9 cellular contexts compared by ENCODE assay signal in the genomic region with DNA sequence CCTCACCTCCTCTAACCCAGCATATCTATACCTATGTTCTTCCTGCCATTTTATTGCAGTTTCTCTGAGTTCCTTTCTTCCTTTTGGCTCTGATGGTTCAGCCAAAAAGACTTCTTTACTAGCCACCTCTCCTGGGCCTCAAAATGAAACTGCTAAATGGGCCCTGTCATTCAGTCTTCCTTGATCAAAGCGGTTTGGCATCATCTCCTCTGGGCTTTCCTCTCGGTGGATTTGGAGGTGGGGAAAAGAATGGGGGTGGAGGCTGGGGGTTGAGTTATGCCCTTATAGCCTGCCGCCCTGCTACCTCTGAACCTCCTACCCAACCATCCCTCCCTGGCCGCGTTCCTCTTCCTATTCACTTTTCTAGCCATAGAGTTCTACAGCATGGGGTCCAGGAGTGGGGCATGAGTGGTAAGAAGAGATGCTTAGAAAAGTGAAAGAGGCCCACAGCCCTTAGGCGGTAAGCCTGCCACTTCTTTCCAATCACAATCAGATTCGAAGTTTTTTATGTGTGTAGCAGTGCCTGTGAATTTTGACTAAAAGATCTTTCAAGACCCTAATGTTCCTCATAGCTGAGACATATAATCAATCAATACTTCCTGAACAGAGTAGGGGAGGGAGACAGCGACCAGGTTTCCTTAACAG. TPM values are rescaled to one million over a fixed set of nuclear protein-coding genes. Genes with fewer than 3 reads are reported as not detected.
A peak's percentile ranks its signal among the peaks of the same experiment; 100 is the strongest.
DNase-seq lines count a peak whose midpoint lies in the region; ATAC-seq, FAIRE-seq and TF ChIP-seq lines count a peak whose summit lies in the region.
"Had no signal": no experiment of that assay in that cellular context is flagged by ENCODE, and none has a peak within 500 bp of the region (broad histone marks: within the 10 kb centered on the region; RNA-seq: fewer than 3 reads in every experiment).

No MANE protein-coding gene starts in this region.

- TF ChIP-seq CTCF in heart left ventricle (IDR thresholded peaks at IDR 0.05) (no peak), GM12878 (IDR thresholded peaks at IDR 0.05 in 2 of 3, conservative IDR thresholded peaks at IDR 0.05 in 1 of 3; ENCODE audit: control insufficient read depth in 2 of 3, extremely low read depth in 1 of 3, insufficient read depth in 1 of 3, low read depth in 3 of 3, low read length in 3 of 3) (no peak), liver (IDR thresholded peaks at IDR 0.05; ENCODE audit: low read depth, low read length, missing input control) (no peak), uterus (IDR thresholded peaks at IDR 0.05) (no peak)

- H3K36me3 ChIP-seq in heart left ventricle (peaks cover 0 to 3% (median 0%) of the 10 kb centered on the region in 9 donors), GM12878 (ENCODE audit: control insufficient read depth in 2 of 2, insufficient read depth in 2 of 2, low read length in 1 of 2) (no peaks in the 10 kb centered on the region), liver (ENCODE audit: control insufficient read depth in 4 of 4, insufficient read depth in 3 of 4, low read depth in 1 of 4, low read length in 3 of 4) (no peaks in the 10 kb centered on the region), uterus (no peaks in the 10 kb centered on the region)

- no peak overlapping the region for H3K4me3 Mint-ChIP-seq in activated naive CD4-positive, alpha-beta T cell treated with anti-CD3 and anti-CD28 coated beads, Interleukin-2, amount 10 ng/mL, durations not matched to agents 7 days and 5 days

- DNase-seq in heart left ventricle = no peak
- DNase-seq in left ventricle myocardium superior = no peak
- no peak for DNase-seq in GM12878 (ENCODE audit: low read depth, low spot score)
- DNase-seq in uterus = no peak
- no peak for DNase-seq in activated naive CD4-positive, alpha-beta T cell treated with anti-CD3 and anti-CD28 coated beads, Interleukin-2, amount 10 ng/mL, durations not matched to agents 7 days and 5 days
- DNase-seq: GDM1 had no signal

- H2AFZ ChIP-seq in GM12878 (ENCODE audit: control insufficient read depth, low read depth, low read length) = no peak overlapping the region

- H3K9me3 Mint-ChIP-seq in activated naive CD4-positive, alpha-beta T cell treated with anti-CD3 and anti-CD28 coated beads, Interleukin-2, amount 10 ng/mL, durations not matched to agents 7 days and 5 days = no peaks in the 10 kb centered on the region

- no peak for FAIRE-seq in GM12878 (lab: Jason Lieb, UNC)

- H3K9me3 ChIP-seq in heart left ventricle = no peaks in the 10 kb centered on the region
- no peaks in the 10 kb centered on the region for H3K9me3 ChIP-seq in GM12878 (replicated peaks; ENCODE audit: control insufficient read depth, insufficient read depth, low read length)
- no peaks in the 10 kb centered on the region for H3K9me3 ChIP-seq in liver (ENCODE audit: control insufficient read depth in 4 of 4, low read length in 3 of 4)
- no peaks in the 10 kb centered on the region for H3K9me3 ChIP-seq in uterus

- WGBS in heart left ventricle, 4 donors = 42 to 58% (median 49%) methylated on average over 8 of the region's 8 CpGs
- WGBS in GM12878 (ENCODE audit: insufficient coverage, insufficient replicate concordance, low lambda C conversion rate, missing lambda C conversion rate) = 79% methylated on average over 8 of the region's 8 CpGs
- WGBS in liver = 70% methylated on average over 8 of the region's 8 CpGs

- H3K36me3 Mint-ChIP-seq in activated naive CD4-positive, alpha-beta T cell treated with anti-CD3 and anti-CD28 coated beads, Interleukin-2, amount 10 ng/mL, durations not matched to agents 7 days and 5 days = no peaks in the 10 kb centered on the region

- CTCF ChIA-PET in GM12878 (lab: Yijun Ruan, JAX) = interaction anchor here (1.0 to 8.4 kb wide), 3 partner anchors 15 to 81 kb away, joined by 3 to 120 read pairs (median 34); partner anchors contain the start of genes CDH24 and PRMT5
- CTCF ChIA-PET in activated naive CD4-positive, alpha-beta T cell treated with anti-CD3 and anti-CD28 coated beads, Interleukin-2, amount 10 ng/mL, durations not matched to agents 7 days and 5 days (lab: Charles Lee) = interaction anchor here (1.6 to 19.5 kb wide), 2 partner anchors 75 to 78 kb away, joined by 4 to 633 read pairs; partner anchors contain the start of gene CDH24

- RAD21 ChIA-PET in GM12878 (lab: Charles Lee; ENCODE audit: unreplicated experiment) = interaction anchor here (1.2 kb wide), 1 partner anchor 80 kb away, joined by 3 read pairs; no protein-coding TSS in a partner anchor

- H3K79me2 ChIP-seq in GM12878 (ENCODE audit: control insufficient read depth, insufficient read depth, low read length) = no peaks in the 10 kb centered on the region

- TF ChIP-seq EP300 in GM12878 (IDR thresholded peaks at IDR 0.05; ENCODE audit: borderline replicate concordance in 1 of 2, control insufficient read depth in 1 of 2, low read depth in 2 of 2, low read length in 2 of 2) = no peak

- POLR2A ChIA-PET in GM12878 (lab: Charles Lee) = interaction anchor here (0.6 kb wide), 1 partner anchor 16 kb away, joined by 9 read pairs; no protein-coding TSS in a partner anchor

- H3K4me3 ChIP-seq in heart left ventricle (peak overlapping the region in 9 of 12 donors; percentile 64 to 93 (median 81)), GM12878 (no peak overlapping the region), liver (ENCODE audit: low read depth in 1 of 3, low read length in 3 of 3) (peak overlapping the region in 2 of 3 donors; percentile 62 to 88), uterus (peak overlapping the region; percentile 65 to 85)

- BruUV-seq in GM12878 (replicated peaks; lab: Mats Ljungman, UMichigan) = no TSS peak

- H3K4me1 ChIP-seq in heart left ventricle = peaks cover 3 to 67% (median 43%) of the 10 kb centered on the region in 12 donors
- H3K4me1 ChIP-seq in GM12878 (ENCODE audit: control insufficient read depth, insufficient read depth, low read length) = no peaks in the 10 kb centered on the region; the same call in 1 of the 2 replicates
- peaks cover 14 to 88% (median 61%) of the 10 kb centered on the region in 4 donors for H3K4me1 ChIP-seq in liver (ENCODE audit: control insufficient read depth in 4 of 4, insufficient read depth in 4 of 4, low read length in 3 of 4)
- H3K4me1 ChIP-seq in uterus = peaks cover 6% of the 10 kb centered on the region in 2 donors

- in situ Hi-C loops in GM12878 (cut with MboI) = loop anchor here (5.0 kb wide), 1 partner anchor 408 kb away; no protein-coding TSS in a partner anchor

- intact Hi-C loops in heart left ventricle (cut with DNase I) = loop anchor here in 3 of 10 donors (5.0 to 10.0 kb wide), 2 partner anchors 48 to 425 kb away; no protein-coding TSS in a partner anchor
- intact Hi-C loops in left ventricle myocardium superior (cut with micrococcal nuclease) = no loop called here
- intact Hi-C loops in GM12878 (cut with micrococcal nuclease; ENCODE audit: unreplicated experiment) = loop anchor here (10.0 kb wide), 1 partner anchor 595 kb away; no protein-coding TSS in a partner anchor
- intact Hi-C loops in uterus (cut with DNase I; ENCODE audit: low total_unique reads) = no loop called here

- ATAC-seq in heart left ventricle (no peak), left ventricle myocardium superior (no peak), GM12878 (no peak), HG03565 (IDR thresholded peaks at IDR 0.05; ENCODE audit: unreplicated experiment) (no peak), HG03378 (IDR thresholded peaks at IDR 0.05; ENCODE audit: unreplicated experiment) (no peak)

- TF ChIP-seq RAD21 in GM12878 (IDR thresholded peaks at IDR 0.05; ENCODE audit: insufficient read depth, low read depth, low read length) (no peak), liver (IDR thresholded peaks at IDR 0.05) (no peak)

- H3K27ac Mint-ChIP-seq in activated naive CD4-positive, alpha-beta T cell treated with anti-CD3 and anti-CD28 coated beads, Interleukin-2, amount 10 ng/mL, durations not matched to agents 7 days and 5 days = no peak overlapping the region

- H3K27ac ChIP-seq in heart left ventricle (peak overlapping the region in 11 of 12 donors; percentile 51 to 88 (median 83)), GM12878 (ENCODE audit: control insufficient read depth, insufficient read depth) (no peak overlapping the region), liver (ENCODE audit: low read depth in 1 of 2, low read length in 2 of 2) (peak overlapping the region; percentile 85 to 87), uterus (peak overlapping the region; percentile 88 to 96)

- H4K20me1 ChIP-seq in GM12878 (ENCODE audit: control insufficient read depth, insufficient read depth) = no peaks in the 10 kb centered on the region

- SMC1A ChIA-PET in GM12878 (lab: Charles Lee; ENCODE audit: uncharacterized antibody, unreplicated experiment) = no interaction called here

- H3K4me2 ChIP-seq in GM12878 (ENCODE audit: control insufficient read depth, insufficient read depth) = 0 out of 2 replicates have a peak overlapping the region, but pooled peaks have one; percentile 14

- peaks cover under 1% of the 10 kb centered on the region for H3K27me3 Mint-ChIP-seq in activated naive CD4-positive, alpha-beta T cell treated with anti-CD3 and anti-CD28 coated beads, Interleukin-2, amount 10 ng/mL, durations not matched to agents 7 days and 5 days

- no peak for TF ChIP-seq POLR2A in heart left ventricle (IDR thresholded peaks at IDR 0.05)
- TF ChIP-seq POLR2A in GM12878 (IDR thresholded peaks at IDR 0.05; ENCODE audit: low read depth, low read length) = no peak
- TF ChIP-seq POLR2A in uterus (IDR thresholded peaks at IDR 0.05) = no peak

- H3K27me3 ChIP-seq in heart left ventricle (peaks cover 0 to 23% (median 0%) of the 10 kb centered on the region in 9 donors), GM12878 (replicated peaks in 1 of 2; ENCODE audit: control insufficient read depth in 2 of 2, insufficient read depth in 2 of 2, low read length in 1 of 2) (peaks cover 4 to 13% of the 10 kb centered on the region in 2 experiments), liver (ENCODE audit: control insufficient read depth in 4 of 4, insufficient read depth in 4 of 4, low read length in 3 of 4) (no peaks in the 10 kb centered on the region), uterus (no peaks in the 10 kb centered on the region)

- H3K9ac ChIP-seq in GM12878 (ENCODE audit: control insufficient read depth, insufficient read depth, low read length) = no peak overlapping the region
- peak overlapping the region in 1 of 2 donors; percentile 58 for H3K9ac ChIP-seq in liver (ENCODE audit: low read depth in 1 of 2, low read length in 2 of 2)

- H3K4me1 Mint-ChIP-seq in activated naive CD4-positive, alpha-beta T cell treated with anti-CD3 and anti-CD28 coated beads, Interleukin-2, amount 10 ng/mL, durations not matched to agents 7 days and 5 days = peaks cover 16% of the 10 kb centered on the region

RNA-seq across cellular contexts. Expression of gene AJUBA, which starts 2.5 kb away (rescaled TPM):
- total RNA-seq in heart left ventricle (10 to 100 TPM in 5 of 9 donors, 1 to 10 TPM in 4; 5.6 to 18.0 (median 13.0) TPM), left ventricle myocardium superior (12.4 TPM), GM12878 (2014; rRNA removed) (0.49 and 0.51 TPM in 2 replicates), GM12878 (2014; rRNA removed; fragmentation: Illumina TruSeq; extraction: Trizol) (0.18 and 0.36 TPM in 2 replicates), GM12878 (2021) (0.43 and 0.90 TPM in 2 replicates), liver (10 to 100 TPM; 15.9 to 34.9 TPM), uterus (10 to 100 TPM in 3 of 4 donors, 1 to 10 TPM in 1; 6.8 to 51.7 (median 27.1) TPM)
- polyA plus RNA-seq in heart left ventricle (1 to 10 TPM; 6.4 to 9.9 TPM), GM12878 (2011; rRNA removed) (18.1 and 23.6 TPM in 2 replicates), GM12878 (2014; fragmentation: Illumina TruSeq; extraction: Trizol) (0.16 and 0.87 TPM in 2 replicates), GM12878 (2014; fragmentation: Nextera tagmentation; extraction: Ambion mirVana) (under 1 TPM; 0.03 to 0.04 TPM), GM12878 (2014; rRNA removed) (0.32 and 0.90 TPM in 2 replicates), GM12878 (2016; fragmentation: Nextera tagmentation; extraction: Ambion mirVana) (under 1 TPM in 1 of 2 experiments, not detected in 1; 0.15 TPM), liver (10 to 100 TPM; 15.5 to 23.4 TPM)
- total RNA-seq in GM12878 (2013; cell fraction: nucleolus; rRNA removed) = 4.7 and 5.9 TPM in 2 replicates
- 0.58 TPM for polyA plus RNA-seq in GM12878 (2011; ENCODE audit: low read depth)
- polyA plus RNA-seq in GM12878 (2011; cell fraction: cytosol; rRNA removed) = 13.6 and 22.2 TPM in 2 replicates
- 9.8 and 20.8 TPM in 2 replicates for polyA plus RNA-seq in GM12878 (2011; cell fraction: nucleus; rRNA removed)
- polyA plus RNA-seq in GM12878 (2012) = 0.80 and 0.89 TPM in 2 replicates
- polyA minus RNA-seq in GM12878 (2011; rRNA and poly(A)+ RNA removed) = 22.8 and 45.9 TPM in 2 replicates
- polyA minus RNA-seq in GM12878 (2011; cell fraction: cytosol; rRNA and poly(A)+ RNA removed) = 6.5 and 7.0 TPM in 2 replicates
- 6.2 and 8.2 TPM in 2 replicates for polyA minus RNA-seq in GM12878 (2011; cell fraction: nucleus; rRNA and poly(A)+ RNA removed)

RNA-seq across cellular contexts. Expression of gene HAUS4, which starts 23.0 kb away (rescaled TPM):
- total RNA-seq in heart left ventricle = 10 to 100 TPM; 14.0 to 42.1 (median 19.6) TPM
- 10 to 100 TPM; 13.0 to 21.7 TPM for polyA plus RNA-seq in heart left ventricle
- 19.4 TPM for total RNA-seq in left ventricle myocardium superior
- total RNA-seq in GM12878 (2013; cell fraction: nucleolus; rRNA removed) = 46.0 and 58.5 TPM in 2 replicates
- 71.8 and 84.5 TPM in 2 replicates for total RNA-seq in GM12878 (2014; rRNA removed)
- 57.1 and 59.5 TPM in 2 replicates for total RNA-seq in GM12878 (2014; rRNA removed; fragmentation: Illumina TruSeq; extraction: Trizol)
- 58.8 and 60.4 TPM in 2 replicates for total RNA-seq in GM12878 (2021)
- 32.7 TPM for polyA plus RNA-seq in GM12878 (2011; ENCODE audit: low read depth)
- 77.0 and 98.3 TPM in 2 replicates for polyA plus RNA-seq in GM12878 (2011; rRNA removed)
- polyA plus RNA-seq in GM12878 (2011; cell fraction: cytosol; rRNA removed) = 60.2 and 60.8 TPM in 2 replicates
- 62.2 and 82.8 TPM in 2 replicates for polyA plus RNA-seq in GM12878 (2011; cell fraction: nucleus; rRNA removed)
- polyA plus RNA-seq in GM12878 (2012) = 41.9 and 54.9 TPM in 2 replicates
- 51.8 and 73.5 TPM in 2 replicates for polyA plus RNA-seq in GM12878 (2014; fragmentation: Illumina TruSeq; extraction: Trizol)
- polyA plus RNA-seq in GM12878 (2014; fragmentation: Nextera tagmentation; extraction: Ambion mirVana) = 10 to 100 TPM; 14.9 to 33.0 TPM
- 64.7 and 73.5 TPM in 2 replicates for polyA plus RNA-seq in GM12878 (2014; rRNA removed)
- polyA plus RNA-seq in GM12878 (2016; fragmentation: Nextera tagmentation; extraction: Ambion mirVana) = 10 to 100 TPM; 49.4 to 58.2 TPM
- 60.3 and 76.5 TPM in 2 replicates for polyA minus RNA-seq in GM12878 (2011; rRNA and poly(A)+ RNA removed)
- polyA minus RNA-seq in GM12878 (2011; cell fraction: cytosol; rRNA and poly(A)+ RNA removed) = 11.2 and 23.1 TPM in 2 replicates
- 26.0 and 33.6 TPM in 2 replicates for polyA minus RNA-seq in GM12878 (2011; cell fraction: nucleus; rRNA and poly(A)+ RNA removed)
- 10 to 100 TPM; 11.9 to 32.8 TPM for total RNA-seq in liver
- polyA plus RNA-seq in liver = 1 to 10 TPM; 5.8 to 7.9 TPM
- 10 to 100 TPM; 30.0 to 65.3 (median 34.7) TPM for total RNA-seq in uterus

RNA-seq across cellular contexts. Expression of gene C14orf93, which starts 30.1 kb away (rescaled TPM):
- total RNA-seq in heart left ventricle (1 to 10 TPM; 3.8 to 7.6 (median 5.5) TPM), left ventricle myocardium superior (6.2 TPM), GM12878 (2014; rRNA removed) (11.5 and 12.2 TPM in 2 replicates), GM12878 (2014; rRNA removed; fragmentation: Illumina TruSeq; extraction: Trizol) (9.8 and 10.0 TPM in 2 replicates), GM12878 (2021) (8.5 and 11.1 TPM in 2 replicates), liver (1 to 10 TPM; 3.8 to 7.1 TPM), uterus (10 to 100 TPM in 2 of 4 donors, 1 to 10 TPM in 2; 7.2 to 18.6 (median 10.4) TPM)
- polyA plus RNA-seq in heart left ventricle (1 to 10 TPM; 3.4 to 4.0 TPM), GM12878 (2011; rRNA removed) (11.7 and 13.7 TPM in 2 replicates), GM12878 (2014; fragmentation: Illumina TruSeq; extraction: Trizol) (10.4 and 13.9 TPM in 2 replicates), GM12878 (2014; fragmentation: Nextera tagmentation; extraction: Ambion mirVana) (1 to 10 TPM; 1.8 to 2.1 TPM), GM12878 (2014; rRNA removed) (10.5 and 12.9 TPM in 2 replicates), GM12878 (2016; fragmentation: Nextera tagmentation; extraction: Ambion mirVana) (1 to 10 TPM; 7.1 to 7.9 TPM), liver (1 to 10 TPM; 2.1 to 3.0 TPM)
- 7.3 and 7.7 TPM in 2 replicates for total RNA-seq in GM12878 (2013; cell fraction: nucleolus; rRNA removed)
- 2.8 TPM for polyA plus RNA-seq in GM12878 (2011; ENCODE audit: low read depth)
- polyA plus RNA-seq in GM12878 (2011; cell fraction: cytosol; rRNA removed) = 17.2 and 18.7 TPM in 2 replicates
- 18.2 and 20.7 TPM in 2 replicates for polyA plus RNA-seq in GM12878 (2011; cell fraction: nucleus; rRNA removed)
- 4.7 and 7.5 TPM in 2 replicates for polyA plus RNA-seq in GM12878 (2012)
- polyA minus RNA-seq in GM12878 (2011; rRNA and poly(A)+ RNA removed) = 28.1 and 36.9 TPM in 2 replicates
- 3.1 and 6.5 TPM in 2 replicates for polyA minus RNA-seq in GM12878 (2011; cell fraction: cytosol; rRNA and poly(A)+ RNA removed)
- 2.4 and 4.1 TPM in 2 replicates for polyA minus RNA-seq in GM12878 (2011; cell fraction: nucleus; rRNA and poly(A)+ RNA removed)

RNA-seq across cellular contexts. Expression of gene PRMT5, which starts 50.7 kb away (rescaled TPM):
- total RNA-seq in heart left ventricle (10 to 100 TPM; 37.2 to 60.2 (median 48.8) TPM), left ventricle myocardium superior (56.6 TPM), GM12878 (2014; rRNA removed) (96.2 and 106 TPM in 2 replicates), GM12878 (2014; rRNA removed; fragmentation: Illumina TruSeq; extraction: Trizol) (103 and 113 TPM in 2 replicates), GM12878 (2021) (105 and 115 TPM in 2 replicates), liver (10 to 100 TPM; 26.2 to 27.5 TPM), uterus (100 to 1,000 TPM in 1 of 4 donors, 10 to 100 TPM in 3; 57.9 to 126 (median 75.6) TPM)
- polyA plus RNA-seq in heart left ventricle (100 to 1,000 TPM in 1 of 2 donors, 10 to 100 TPM in 1; 10.4 to 101 TPM), GM12878 (2011; rRNA removed) (175 and 221 TPM in 2 replicates), GM12878 (2014; fragmentation: Illumina TruSeq; extraction: Trizol) (125 and 129 TPM in 2 replicates), GM12878 (2014; fragmentation: Nextera tagmentation; extraction: Ambion mirVana) (10 to 100 TPM; 54.3 to 71.6 TPM), GM12878 (2014; rRNA removed) (106 and 118 TPM in 2 replicates), GM12878 (2016; fragmentation: Nextera tagmentation; extraction: Ambion mirVana) (100 to 1,000 TPM; 175 to 195 TPM), liver (10 to 100 TPM; 14.1 to 28.2 TPM)
- total RNA-seq in GM12878 (2013; cell fraction: nucleolus; rRNA removed) = 38.4 and 43.2 TPM in 2 replicates
- 71.5 TPM for polyA plus RNA-seq in GM12878 (2011; ENCODE audit: low read depth)
- polyA plus RNA-seq in GM12878 (2011; cell fraction: cytosol; rRNA removed) = 284 and 348 TPM in 2 replicates
- polyA plus RNA-seq in GM12878 (2011; cell fraction: nucleus; rRNA removed) = 231 and 240 TPM in 2 replicates
- 53.0 and 76.1 TPM in 2 replicates for polyA plus RNA-seq in GM12878 (2012)
- 257 and 258 TPM in 2 replicates for polyA minus RNA-seq in GM12878 (2011; rRNA and poly(A)+ RNA removed)
- polyA minus RNA-seq in GM12878 (2011; cell fraction: cytosol; rRNA and poly(A)+ RNA removed) = 104 and 113 TPM in 2 replicates
- 50.1 and 66.8 TPM in 2 replicates for polyA minus RNA-seq in GM12878 (2011; cell fraction: nucleus; rRNA and poly(A)+ RNA removed)

RNA-seq across cellular contexts. Expression of gene PSMB5, which starts 54.8 kb away (rescaled TPM):
- total RNA-seq in heart left ventricle (100 to 1,000 TPM; 113 to 186 (median 122) TPM), left ventricle myocardium superior (111 TPM), GM12878 (2014; rRNA removed) (120 and 142 TPM in 2 replicates), GM12878 (2014; rRNA removed; fragmentation: Illumina TruSeq; extraction: Trizol) (90.6 and 98.9 TPM in 2 replicates), GM12878 (2021) (94.5 and 97.1 TPM in 2 replicates), liver (10 to 100 TPM; 74.0 to 88.2 TPM), uterus (100 to 1,000 TPM in 2 of 4 donors, 10 to 100 TPM in 2; 18.4 to 121 (median 92.0) TPM)
- polyA plus RNA-seq in heart left ventricle (100 to 1,000 TPM in 1 of 2 donors, 10 to 100 TPM in 1; 75.7 to 233 TPM), GM12878 (2011; rRNA removed) (107 and 146 TPM in 2 replicates), GM12878 (2014; fragmentation: Illumina TruSeq; extraction: Trizol) (77.7 and 84.5 TPM in 2 replicates), GM12878 (2014; fragmentation: Nextera tagmentation; extraction: Ambion mirVana) (100 to 1,000 TPM; 686 to 802 TPM), GM12878 (2014; rRNA removed) (113 and 125 TPM in 2 replicates), GM12878 (2016; fragmentation: Nextera tagmentation; extraction: Ambion mirVana) (100 to 1,000 TPM; 180 to 205 TPM), liver (100 to 1,000 TPM; 102 to 152 TPM)
- 19.2 and 22.2 TPM in 2 replicates for total RNA-seq in GM12878 (2013; cell fraction: nucleolus; rRNA removed)
- 48.1 TPM for polyA plus RNA-seq in GM12878 (2011; ENCODE audit: low read depth)
- 192 and 210 TPM in 2 replicates for polyA plus RNA-seq in GM12878 (2011; cell fraction: cytosol; rRNA removed)
- 69.1 and 69.9 TPM in 2 replicates for polyA plus RNA-seq in GM12878 (2011; cell fraction: nucleus; rRNA removed)
- 63.4 and 74.5 TPM in 2 replicates for polyA plus RNA-seq in GM12878 (2012)
- polyA minus RNA-seq in GM12878 (2011; rRNA and poly(A)+ RNA removed) = 108 and 155 TPM in 2 replicates
- 31.9 and 46.2 TPM in 2 replicates for polyA minus RNA-seq in GM12878 (2011; cell fraction: cytosol; rRNA and poly(A)+ RNA removed)
- polyA minus RNA-seq in GM12878 (2011; cell fraction: nucleus; rRNA and poly(A)+ RNA removed) = 30.2 and 41.7 TPM in 2 replicates
